ENCODE assay signal across 22 cellular contexts in the genomic region with DNA sequence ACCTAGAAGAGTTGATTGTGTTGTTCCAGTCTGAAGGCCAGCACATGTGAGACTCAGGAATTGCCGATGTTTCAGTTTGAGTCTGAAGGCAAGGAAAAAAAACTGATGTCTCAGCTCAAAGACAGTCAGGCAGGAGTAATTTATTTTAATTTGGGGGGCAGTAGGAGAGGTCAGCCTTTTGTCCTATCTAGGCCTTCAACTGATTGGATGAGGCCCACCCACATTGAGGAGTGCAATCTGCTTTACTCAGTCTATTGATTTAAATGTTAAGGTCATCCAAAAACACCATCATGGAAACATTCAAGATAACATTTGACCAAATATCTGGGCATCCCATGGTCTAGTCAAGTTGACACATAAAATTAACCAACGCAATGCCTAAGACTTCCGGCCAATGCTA.
DNase-seq lines count a peak whose midpoint lies in the region; ATAC-seq, FAIRE-seq and TF ChIP-seq lines count a peak whose summit lies in the region.
"Had no signal": no experiment of that assay in that cellular context is flagged by ENCODE, and none has a peak within 500 bp of the region (broad histone marks: within the 10 kb centered on the region; RNA-seq: fewer than 3 reads in every experiment).

No MANE protein-coding gene starts in this region.

- CTCF ChIA-PET in HepG2 (lab: Yijun Ruan, JAX; ENCODE audit: low intra/inter-chr PET ratio, low total read pairs) = no interaction called here
- CTCF ChIA-PET in WTC11 (lab: Charles Lee) = no interaction called here

- no peak overlapping the region for H2AFZ ChIP-seq in HepG2 (ENCODE audit: low read length)

- no peak for TF ChIP-seq CTCF in HepG2 (CRISPR knock-in tag; IDR thresholded peaks at IDR 0.05)
- no peak for TF ChIP-seq CTCF in right lobe of liver (IDR thresholded peaks at IDR 0.05)
- no peak for TF ChIP-seq CTCF in WTC11 (IDR thresholded peaks at IDR 0.05)
- no peak for TF ChIP-seq CTCF in esophagus muscularis mucosa (IDR thresholded peaks at IDR 0.05)

- DNase-seq in HepG2 (ENCODE audit: low spot score) (no peak), right lobe of liver (no peak), WTC11 (ENCODE audit: low spot score) (no peak), esophagus muscularis mucosa (ENCODE audit: extremely low spot score) (peak; percentile 31)
- DNase-seq in activated CD4-positive, CD25-positive, alpha-beta regulatory T cell treated with anti-CD3 and anti-CD28 coated beads, Interleukin-2, amount 50 U/mL, for 72 hours = no peak
- DNase-seq in activated CD4-positive, alpha-beta T cell treated with anti-CD3 and anti-CD28 coated beads for 4 hours = no peak
- DNase-seq: AML-193; Caco-2; Calu3; CD4-positive, alpha-beta T cell; CD8-positive, alpha-beta T cell; DMS79 treated with DMSO at 0.1 percent for 48 hours; GF-D8 had no signal

- TF ChIP-seq EP300 in HepG2 (IDR thresholded peaks at IDR 0.05; ENCODE audit: low read depth in 2 of 2, low read length in 2 of 2) = no peak
- no peak for TF ChIP-seq EP300 in HepG2 (CRISPR knock-in tag; IDR thresholded peaks at IDR 0.05; ENCODE audit: borderline replicate concordance)
- no peak for TF ChIP-seq EP300 in esophagus muscularis mucosa (IDR thresholded peaks at IDR 0.05)

- H3K36me3 ChIP-seq in HepG2 (replicated peaks in 1 of 2; ENCODE audit: control insufficient read depth in 1 of 2, insufficient read depth in 2 of 2, low read length in 2 of 2) (no peaks in the 10 kb centered on the region), right lobe of liver (no peaks in the 10 kb centered on the region), esophagus muscularis mucosa (no peaks in the 10 kb centered on the region)
- H3K36me3 ChIP-seq: BLaER1 treated with 17β-estradiol and CSF1 and Interleukin-3, amounts not matched to agents 10 nM and 100 nM had no signal

- BruUV-seq in HepG2 (replicated peaks; lab: Mats Ljungman, UMichigan) = no TSS peak

- peaks cover 10% of the 10 kb centered on the region for H3K9me3 Mint-ChIP-seq in WTC11
- H3K9me3 Mint-ChIP-seq: CD8-positive, alpha-beta T cell had no signal

- H3K27me3 Mint-ChIP-seq in WTC11 (ENCODE audit: low read depth) = 0 out of 2 replicates have a peak, but pooled peaks cover 3% of the 10 kb centered on the region

- no peak overlapping the region for H3K27ac ChIP-seq in HepG2 (ENCODE audit: extremely low read length, insufficient read depth, low read length)
- H3K27ac ChIP-seq in right lobe of liver = no peak overlapping the region
- H3K27ac ChIP-seq in esophagus muscularis mucosa (replicated peaks in 1 of 4) = no peak overlapping the region
- H3K27ac ChIP-seq: 22Rv1; A549; BLaER1 treated with 17β-estradiol and CSF1 and Interleukin-3, amounts not matched to agents 10 nM and 100 nM; C4-2B had no signal

- no peak overlapping the region for H3K27ac Mint-ChIP-seq in WTC11
- H3K27ac Mint-ChIP-seq: B cell; CD4-positive, alpha-beta T cell; CD8-positive, alpha-beta T cell had no signal

- no peak overlapping the region for H3K4me3 ChIP-seq in HepG2 (replicated peaks in 1 of 3; ENCODE audit: insufficient read depth in 1 of 3, low read depth in 2 of 3, low read length in 3 of 3)
- H3K4me3 ChIP-seq in right lobe of liver = no peak overlapping the region
- H3K4me3 ChIP-seq in esophagus muscularis mucosa = no peak overlapping the region
- H3K4me3 ChIP-seq: A549; BLaER1 treated with 17β-estradiol and CSF1 and Interleukin-3, amounts not matched to agents 10 nM and 100 nM had no signal

- no peaks in the 10 kb centered on the region for H3K79me2 ChIP-seq in HepG2 (ENCODE audit: insufficient read depth, low read length)

- POLR2A ChIA-PET in HepG2 (lab: Yijun Ruan, JAX) (no interaction called here), WTC11 (lab: Charles Lee) (interaction anchor here (0.6 kb wide), 1 partner anchor 84 kb away, joined by 3 read pairs; no protein-coding TSS in a partner anchor)

- ATAC-seq in HepG2 (no peak), right lobe of liver (no peak), WTC11 (no peak)
- ATAC-seq: CD8-positive, alpha-beta T cell had no signal

- no peaks in the 10 kb centered on the region for H3K36me3 Mint-ChIP-seq in WTC11
- H3K36me3 Mint-ChIP-seq: CD8-positive, alpha-beta T cell had no signal

- TF ChIP-seq RAD21 in HepG2 (CRISPR knock-in tag; IDR thresholded peaks at IDR 0.05) = no peak

- no peaks in the 10 kb centered on the region for H3K4me1 ChIP-seq in HepG2 (ENCODE audit: insufficient read depth, low read length)
- H3K4me1 ChIP-seq in right lobe of liver = peaks cover 0 to 3% (median 0%) of the 10 kb centered on the region in 4 donors
- no peaks in the 10 kb centered on the region for H3K4me1 ChIP-seq in esophagus muscularis mucosa
- H3K4me1 ChIP-seq: BLaER1 treated with 17β-estradiol and CSF1 and Interleukin-3, amounts not matched to agents 10 nM and 100 nM; Caco-2 had no signal

- no peaks in the 10 kb centered on the region for H3K9me3 ChIP-seq in HepG2 (ENCODE audit: low read length)
- no peaks in the 10 kb centered on the region for H3K9me3 ChIP-seq in right lobe of liver
- no peaks in the 10 kb centered on the region for H3K9me3 ChIP-seq in esophagus muscularis mucosa
- H3K9me3 ChIP-seq: A549, Caco-2 had no signal

- no peak overlapping the region for H3K4me3 Mint-ChIP-seq in WTC11
- H3K4me3 Mint-ChIP-seq: B cell; CD4-positive, alpha-beta T cell; CD8-positive, alpha-beta T cell had no signal

- TF ChIP-seq POLR2A in HepG2 (IDR thresholded peaks at IDR 0.05; ENCODE audit: insufficient read depth in 1 of 2, low read depth in 2 of 2, low read length in 2 of 2) (no peak), right lobe of liver (IDR thresholded peaks at IDR 0.05) (no peak), esophagus muscularis mucosa (IDR thresholded peaks at IDR 0.05; ENCODE audit: low read depth) (no peak)

- no peaks in the 10 kb centered on the region for H3K27me3 ChIP-seq in HepG2 (ENCODE audit: control insufficient read depth in 1 of 2, insufficient read depth in 2 of 2, low read length in 2 of 2)
- H3K27me3 ChIP-seq in right lobe of liver = no peaks in the 10 kb centered on the region
- no peaks in the 10 kb centered on the region for H3K27me3 ChIP-seq in esophagus muscularis mucosa
- H3K27me3 ChIP-seq: BLaER1 treated with 17β-estradiol and CSF1 and Interleukin-3, amounts not matched to agents 10 nM and 100 nM had no signal

- H3K4me2 ChIP-seq in HepG2 (ENCODE audit: low read depth, low read length) = no peak overlapping the region
- H3K4me2 ChIP-seq: A549; BLaER1 treated with 17β-estradiol and CSF1 and Interleukin-3, amounts not matched to agents 10 nM and 100 nM had no signal

- peaks cover 5% of the 10 kb centered on the region for H3K4me1 Mint-ChIP-seq in WTC11
- H3K4me1 Mint-ChIP-seq: B cell had no signal

- in situ Hi-C loops in HepG2 (cut with HindIII; ENCODE audit: extremely low pct_ligation_motif_present, low pct_unique_long_range_greater_than_20kb) = no loop called here

- no peak for FAIRE-seq in HepG2 (lab: Jason Lieb, UNC)
- FAIRE-seq: A549, D721Med, G401.6, GM12891, GM19239 had no signal

- no peak overlapping the region for H3K9ac ChIP-seq in HepG2 (ENCODE audit: insufficient read depth, low read depth, low read length)
- H3K9ac ChIP-seq: BLaER1 treated with 17β-estradiol and CSF1 and Interleukin-3, amounts not matched to agents 10 nM and 100 nM had no signal

- no peaks in the 10 kb centered on the region for H4K20me1 ChIP-seq in HepG2 (ENCODE audit: insufficient read depth, low read length)
- H4K20me1 ChIP-seq: BLaER1 treated with 17β-estradiol and CSF1 and Interleukin-3, amounts not matched to agents 10 nM and 100 nM had no signal

- 77% methylated on average over 3 of the region's 3 CpGs for WGBS in HepG2 (ENCODE audit: low lambda C conversion rate)
- 86% methylated on average over 3 of the region's 3 CpGs for WGBS in right lobe of liver (ENCODE audit: insufficient coverage, low coverage, low lambda C conversion rate, missing lambda C conversion rate)
- WGBS in esophagus muscularis mucosa = 75% methylated on average over 3 of the region's 3 CpGs

- intact Hi-C loops in HepG2 (cut with micrococcal nuclease; ENCODE audit: unreplicated experiment) = no loop called here
- intact Hi-C loops in right lobe of liver (cut with DNase I) = no loop called here
- intact Hi-C loops in esophagus muscularis mucosa (cut with DNase I) = no loop called here

TF ChIP-seq in HepG2, 621 proteins besides CTCF, POLR2A, EP300 and RAD21:
- TF ChIP-seq SAFB2 (CRISPR knock-in tag; IDR thresholded peaks at IDR 0.05; ENCODE audit: borderline replicate concordance, low read depth) (no peak), MAFK (conservative IDR thresholded peaks at IDR 0.05 in 1 of 2, IDR thresholded peaks at IDR 0.05 in 1 of 2; ENCODE audit: low read length in 2 of 2) (peak; percentile 16 to 24; a peak in 1 of 4 replicates), ZNF556 (CRISPR knock-in tag; IDR thresholded peaks at IDR 0.05; ENCODE audit: borderline replicate concordance) (no peak), ETV6 (CRISPR knock-in tag; conservative IDR thresholded peaks at IDR 0.05) (no peak), ZNF530 (CRISPR knock-in tag; IDR thresholded peaks at IDR 0.05; ENCODE audit: low read depth) (no peak), MTA1 (CRISPR knock-in tag; IDR thresholded peaks at IDR 0.05; ENCODE audit: borderline replicate concordance) (no peak), ISL2 (CRISPR knock-in tag; IDR thresholded peaks at IDR 0.05) (no peak)
- TF ChIP-seq, protein P1, sequence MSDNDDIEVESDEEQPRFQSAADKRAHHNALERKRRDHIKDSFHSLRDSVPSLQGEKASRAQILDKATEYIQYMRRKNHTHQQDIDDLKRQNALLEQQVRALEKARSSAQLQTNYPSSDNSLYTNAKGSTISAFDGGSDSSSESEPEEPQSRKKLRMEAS (IDR thresholded peaks at IDR 0.05) = no peak

TF ChIP-seq in WTC11, 78 proteins besides CTCF, POLR2A, EP300 and RAD21 (continues in another document):
- TF ChIP-seq GTF2I (CRISPR knock-in tag; conservative IDR thresholded peaks at IDR 0.05) (0 out of 2 replicates have a peak, but pooled peaks have one; percentile 21), JAZF1 (CRISPR knock-in tag; IDR thresholded peaks at IDR 0.05) (no peak), ATF1 (CRISPR knock-in tag; IDR thresholded peaks at IDR 0.05) (no peak)
